In genomic region chr17:49035470-49036269, GRCh38 we compare ENCODE assay signal across 8 cellular contexts. TPM values are rescaled to one million over a fixed set of nuclear protein-coding genes. Genes with fewer than 3 reads are reported as not detected.
DNase-seq lines count a peak whose midpoint lies in the region; ATAC-seq lines count a peak whose summit lies in the region.

No MANE protein-coding gene starts in this region.

- no peak overlapping the region for H3K4me3 Mint-ChIP-seq in activated naive CD8-positive, alpha-beta T cell treated with anti-CD3 and anti-CD28 coated beads for 36 hours

- H3K36me3 Mint-ChIP-seq in activated naive CD8-positive, alpha-beta T cell treated with anti-CD3 and anti-CD28 coated beads for 36 hours = no peaks in the 10 kb centered on the region

- no peaks in the 10 kb centered on the region for H3K9me3 ChIP-seq in iPS-18c (ENCODE audit: control insufficient read depth, insufficient read depth, low read length)

- H3K27me3 Mint-ChIP-seq in activated naive CD8-positive, alpha-beta T cell treated with anti-CD3 and anti-CD28 coated beads for 36 hours = peaks cover 23% of the 10 kb centered on the region

- no peak for ATAC-seq in Right ventricle myocardium inferior

- DNase-seq in Right ventricle myocardium inferior (ENCODE audit: missing footprints) (peak; percentile 69), cardiac septum (ENCODE audit: low spot score) (no peak), NCI-H446 (lab: John Stamatoyannopoulos, UW) (peak; percentile 30 to 66), SW 1271 (lab: John Stamatoyannopoulos, UW) (no peak), GF-D8 (lab: John Stamatoyannopoulos, UW) (no peak)
- DNase-seq in activated naive CD8-positive, alpha-beta T cell treated with anti-CD3 and anti-CD28 coated beads for 36 hours = peak; percentile 33
- peak; percentile 25 for DNase-seq in stimulated activated CD4-positive, alpha-beta T cell treated with anti-CD3 and anti-CD28 coated beads, Interleukin-4, amount 100 ng/mL, for 24 hours

- H3K27ac Mint-ChIP-seq in activated naive CD8-positive, alpha-beta T cell treated with anti-CD3 and anti-CD28 coated beads for 36 hours = no peak overlapping the region

- intact Hi-C loops in Right ventricle myocardium inferior (cut with DNase I) = no loop called here
- intact Hi-C loops in cardiac septum (cut with DNase I) = loop anchor here (10.0 kb wide), 2 partner anchors 141 to 361 kb away; partner anchors contain the start of gene ATP5MC1

- peaks cover 5% of the 10 kb centered on the region for H3K4me1 Mint-ChIP-seq in activated naive CD8-positive, alpha-beta T cell treated with anti-CD3 and anti-CD28 coated beads for 36 hours

- H3K9me3 Mint-ChIP-seq in activated naive CD8-positive, alpha-beta T cell treated with anti-CD3 and anti-CD28 coated beads for 36 hours = peaks cover 2% of the 10 kb centered on the region

- peak overlapping the region; percentile 16 for H3K4me3 ChIP-seq in iPS-18c (ENCODE audit: insufficient read depth, low read depth, low read length)

RNA-seq across cellular contexts. Expression of gene IGF2BP1, which starts 38.5 kb away (rescaled TPM):
- total RNA-seq in Right ventricle myocardium inferior (not detected), cardiac septum (not detected)
- 1 to 10 TPM; 1.1 to 1.3 TPM for total RNA-seq in activated naive CD8-positive, alpha-beta T cell treated with anti-CD3 and anti-CD28 coated beads for 36 hours

Comparison
In these comparisons a context has a peak if more than half of its experiments do, and no peak if none do; other contexts are left out.
1. DNase-seq: peak in Right ventricle myocardium inferior (single experiment), NCI-H446 (2 of 2), activated naive CD8-positive, alpha-beta T cell treated with anti-CD3 and anti-CD28 coated beads for 36 hours (single experiment) and stimulated activated CD4-positive, alpha-beta T cell treated with anti-CD3 and anti-CD28 coated beads, Interleukin-4, amount 100 ng/mL, for 24 hours (single experiment); none in cardiac septum (single experiment), SW 1271 (0 of 2) and GF-D8 (single experiment).